ENCODE assay signal across 14 cellular contexts in genomic region chr17:31856750-31857149, GRCh38.
"Had no signal": no experiment of that assay in that cellular context is flagged by ENCODE, and none has a peak within 500 bp of the region (broad histone marks: within the 10 kb centered on the region; RNA-seq: fewer than 3 reads in every experiment).

No MANE protein-coding gene starts in this region.

- DNase-seq: activated CD4-positive, alpha-beta T cell treated with anti-CD3 and anti-CD28 coated beads, Interleukin-2, amount 10 ng/mL, durations not matched to agents 7 days and 5 days; activated CD8-positive, alpha-beta memory T cell treated with anti-CD3 and anti-CD28 coated beads, Interleukin-2, amount 50 U/mL, for 48 hours; cerebellar nuclear complex; effector memory CD8-positive, alpha-beta T cell; gastrocnemius medialis; heart right ventricle; ovary; stimulated activated CD4-positive, alpha-beta T cell treated with anti-CD3 and anti-CD28 coated beads, Interleukin-12 subunit alpha, Interleukin-12 subunit beta, amount 100 ng/mL, for 4 hours; stimulated activated CD4-positive, alpha-beta T cell treated with anti-CD3 and anti-CD28 coated beads, Interleukin-2, amount 100 ng/mL, for 24 hours; thyroid gland had no signal

- H3K27ac Mint-ChIP-seq: activated CD4-positive, alpha-beta T cell treated with anti-CD3 and anti-CD28 coated beads, Interleukin-2, amount 10 ng/mL, durations not matched to agents 7 days and 5 days; dendritic cell treated with granulocyte-macrophage colony-stimulating factor and Interleukin-4, amounts not matched to agents 40 ng/mL and 50 ng/mL, for 4 days; effector memory CD8-positive, alpha-beta T cell had no signal

- ATAC-seq: effector memory CD8-positive, alpha-beta T cell; gastrocnemius medialis; heart right ventricle; sciatic nerve had no signal

- H3K27ac ChIP-seq: breast epithelium, gastrocnemius medialis, heart right ventricle, ovary, vagina had no signal

- H3K4me3 ChIP-seq: breast epithelium, gastrocnemius medialis, ovary, thyroid gland, vagina had no signal

- H3K9me3 Mint-ChIP-seq: activated CD4-positive, alpha-beta T cell treated with anti-CD3 and anti-CD28 coated beads, Interleukin-2, amount 10 ng/mL, durations not matched to agents 7 days and 5 days; dendritic cell treated with granulocyte-macrophage colony-stimulating factor and Interleukin-4, amounts not matched to agents 40 ng/mL and 50 ng/mL, for 4 days; effector memory CD8-positive, alpha-beta T cell had no signal

- H3K36me3 ChIP-seq: ovary had no signal

- H3K4me3 Mint-ChIP-seq: dendritic cell treated with granulocyte-macrophage colony-stimulating factor and Interleukin-4, amounts not matched to agents 40 ng/mL and 50 ng/mL, for 4 days; effector memory CD8-positive, alpha-beta T cell had no signal

- H3K27me3 Mint-ChIP-seq: activated CD4-positive, alpha-beta T cell treated with anti-CD3 and anti-CD28 coated beads, Interleukin-2, amount 10 ng/mL, durations not matched to agents 7 days and 5 days; dendritic cell treated with granulocyte-macrophage colony-stimulating factor and Interleukin-4, amounts not matched to agents 40 ng/mL and 50 ng/mL, for 4 days; effector memory CD8-positive, alpha-beta T cell had no signal

- H3K9me3 ChIP-seq: breast epithelium, gastrocnemius medialis, heart right ventricle, ovary, thyroid gland, vagina had no signal

- H3K27me3 ChIP-seq: breast epithelium, gastrocnemius medialis, heart right ventricle, ovary, thyroid gland, vagina had no signal
